Comparison of ENCODE assay signal across 19 cellular contexts in genomic region chr2:172743898-172744297, GRCh38. TPM values are rescaled to one million over a fixed set of nuclear protein-coding genes. Genes with fewer than 3 reads are reported as not detected.
"Had no signal": no experiment of that assay in that cellular context is flagged by ENCODE, and none has a peak within 500 bp of the region (broad histone marks: within the 10 kb centered on the region; RNA-seq: fewer than 3 reads in every experiment).

No MANE protein-coding gene starts in this region.

- H3K4me2 ChIP-seq: SK-N-SH had no signal

- DNase-seq: IMR-90; Karpas-422; KG1; MG63; NCI-H1105 treated with DMSO at 0.1 percent for 48 hours; NCI-H1417 treated with DMSO at 0.1 percent for 48 hours; NCI-H1694 treated with DMSO at 0.1 percent for 48 hours; NCI-H2029; NCI-H2171; NCI-H226; NCI-H446; NCI-H524 treated with DMSO at 0.1 percent for 48 hours; NCI-H82; NK-92 treated with Interleukin-12 subunit alpha and Interleukin-12 subunit beta, amount 100 ng/mL, for 24 hours; OCI-M1; SK-N-SH; T-helper 1 cell had no signal

- H3K9ac ChIP-seq: SK-N-SH had no signal

- H3K36me3 ChIP-seq: MG63 had no signal

- H3K4me3 ChIP-seq: MG63 had no signal

- H3K9me3 ChIP-seq: MG63, SK-N-SH had no signal

- H3K27ac ChIP-seq: RWPE1 had no signal

- H3K27me3 ChIP-seq: MG63 had no signal

RNA-seq across cellular contexts. Expression of gene RAPGEF4, which starts 8.3 kb away (rescaled TPM):
- total RNA-seq: HT-29 had no signal
